ENCODE assay signal across 21 cellular contexts in genomic region chr20:14924433-14924832, GRCh38.
"Had no signal": no experiment of that assay in that cellular context is flagged by ENCODE, and none has a peak within 500 bp of the region (broad histone marks: within the 10 kb centered on the region; RNA-seq: fewer than 3 reads in every experiment).

No MANE protein-coding gene starts in this region.

- H3K9me3 ChIP-seq: pancreas, right lobe of liver, stomach had no signal

- H3K27me3 ChIP-seq: left lung, pancreas, right lobe of liver, stomach had no signal

- FAIRE-seq: endometrium, frontal cortex, kidney, pancreas, small intestine had no signal

- DNase-seq: activated CD4-positive, alpha-beta T cell treated with anti-CD3 and anti-CD28 coated beads for 36 hours; activated CD4-positive, alpha-beta T cell treated with anti-CD3 and anti-CD28 coated beads, Interleukin-2, amount 50 U/mL, for 48 hours; activated gamma-delta T cell treated with Interleukin-2 at 50 U/mL for 16 hours; activated naive CD8-positive, alpha-beta T cell treated with anti-CD3 and anti-CD28 coated beads for 36 hours; activated T-cell treated with anti-CD3 and anti-CD28 coated beads for 4 hours; amygdala; head of caudate nucleus; kidney; left lung; mammary epithelial cell; naive thymus-derived CD4-positive, alpha-beta T cell; pancreas; right lobe of liver; small intestine; stimulated activated CD4-positive, alpha-beta T cell treated with anti-CD3 and anti-CD28 coated beads, Interleukin-15, amount 100 ng/mL, for 24 hours; stimulated activated CD4-positive, alpha-beta T cell treated with anti-CD3 and anti-CD28 coated beads, Interleukin-2, amount 100 ng/mL, for 48 hours; stomach; trophoblast cell had no signal

- H3K4me3 ChIP-seq: left lung, pancreas, right lobe of liver, stomach had no signal

- ATAC-seq: activated CD4-positive, alpha-beta T cell treated with anti-CD3 and anti-CD28 coated beads for 36 hours; left lung; naive thymus-derived CD4-positive, alpha-beta T cell; WTC11 had no signal

- H3K36me3 ChIP-seq: left lung, pancreas, right lobe of liver, stomach had no signal

- H3K27ac ChIP-seq: left lung, pancreas, right lobe of liver, stomach had no signal

- H3K4me1 ChIP-seq: left lung had no signal
